1 cellular context compared by ENCODE assay signal in genomic region chr14:55411426-55412389, GRCh38.
TF ChIP-seq lines count a peak whose summit lies in the region.

ATG14 (minus strand) TSS chr14:55411830; CDS start chr14:55411822, 8 bp downstream.

TF ChIP-seq in HEK293, 187 proteins besides CTCF, POLR2A, EP300 and RAD21 (continued from another document):
- no peak for TF ChIP-seq WT1 (tag by site-specific recombination; IDR thresholded peaks at IDR 0.05)
